11 cellular contexts compared by ENCODE assay signal in genomic region chr1:52402860-52403240, GRCh38. TPM values are rescaled to one million over a fixed set of nuclear protein-coding genes. Genes with fewer than 3 reads are reported as not detected.
DNase-seq lines count a peak whose midpoint lies in the region; ATAC-seq and TF ChIP-seq lines count a peak whose summit lies in the region.
"Had no signal": no experiment of that assay in that cellular context is flagged by ENCODE, and none has a peak within 500 bp of the region (broad histone marks: within the 10 kb centered on the region; RNA-seq: fewer than 3 reads in every experiment).

No MANE protein-coding gene starts in this region.

- POLR2A ChIA-PET in activated naive CD8-positive, alpha-beta T cell treated with anti-CD3 and anti-CD28 coated beads, Interleukin-2, amount 10 ng/mL, durations not matched to agents 7 days and 5 days (lab: Charles Lee): interaction anchor here (3.1 to 3.4 kb wide), 2 partner anchors 150 to 230 kb away, joined by 16 to 32 read pairs; partner anchors contain the start of genes SHISAL2A and TUT4

- no peaks in the 10 kb centered on the region for H3K27me3 ChIP-seq in HUES64 (ENCODE audit: insufficient read depth, low read length)
- H3K27me3 ChIP-seq in left ventricle myocardium inferior (ENCODE audit: low read depth): no peaks in the 10 kb centered on the region
- no peaks in the 10 kb centered on the region for H3K27me3 ChIP-seq in esophagus muscularis mucosa
- H3K27me3 ChIP-seq: upper lobe of right lung had no signal

- 100% methylated on average over 1 of the region's 3 CpGs for WGBS in HUES64
- WGBS in mesodermal cell (ENCODE audit: insufficient coverage in 2 of 2), 2 experiments: no CpG with 5 or more reads among the region's 3 CpGs
- WGBS in esophagus muscularis mucosa: 59% methylated on average over 3 of the region's 3 CpGs

- H3K4me3 ChIP-seq in HUES64 (ENCODE audit: low read length) (peak overlapping the region; percentile 96), mesodermal cell (ENCODE audit: extremely low read depth, insufficient read depth, low read length, poor library complexity, severe bottlenecking) (peak overlapping the region; percentile 67), left ventricle myocardium inferior (no peak overlapping the region), esophagus muscularis mucosa (no peak overlapping the region)

- no peak for TF ChIP-seq EP300 in esophagus muscularis mucosa (IDR thresholded peaks at IDR 0.05)

- H3K27ac Mint-ChIP-seq in activated naive CD8-positive, alpha-beta T cell treated with anti-CD3 and anti-CD28 coated beads, Interleukin-2, amount 10 ng/mL, durations not matched to agents 7 days and 5 days: peak overlapping the region; percentile 100

- peaks cover 49% of the 10 kb centered on the region for H3K36me3 ChIP-seq in HUES64 (ENCODE audit: insufficient read depth, low read length)
- peaks cover 48% of the 10 kb centered on the region for H3K36me3 ChIP-seq in mesodermal cell (ENCODE audit: control insufficient read depth, insufficient read depth, low read length)
- H3K36me3 ChIP-seq in left ventricle myocardium inferior: peaks cover 14% of the 10 kb centered on the region
- H3K36me3 ChIP-seq in esophagus muscularis mucosa: peaks cover 3 to 21% (median 15%) of the 10 kb centered on the region in 4 donors

- peak; percentile 22 for DNase-seq in Caki2 (ENCODE audit: low read depth)
- DNase-seq in activated naive CD8-positive, alpha-beta T cell treated with anti-CD3 and anti-CD28 coated beads, Interleukin-2, amount 10 ng/mL, durations not matched to agents 7 days and 5 days: no peak
- no peak for DNase-seq in left ventricle myocardium inferior
- no peak for DNase-seq in esophagus muscularis mucosa (ENCODE audit: extremely low spot score)
- DNase-seq in NCI-H2081 treated with DMSO at 0.1 percent for 48 hours (lab: John Stamatoyannopoulos, UW): no peak
- DNase-seq in central memory CD4-positive, alpha-beta T cell: no peak
- DNase-seq: kidney, NCI-H1092, upper lobe of right lung had no signal

- H3K36me3 Mint-ChIP-seq in activated naive CD8-positive, alpha-beta T cell treated with anti-CD3 and anti-CD28 coated beads, Interleukin-2, amount 10 ng/mL, durations not matched to agents 7 days and 5 days: peaks cover 32% of the 10 kb centered on the region

- H3K4me1 Mint-ChIP-seq in activated naive CD8-positive, alpha-beta T cell treated with anti-CD3 and anti-CD28 coated beads, Interleukin-2, amount 10 ng/mL, durations not matched to agents 7 days and 5 days: peaks cover 45% of the 10 kb centered on the region

- H3K27me3 Mint-ChIP-seq in activated naive CD8-positive, alpha-beta T cell treated with anti-CD3 and anti-CD28 coated beads, Interleukin-2, amount 10 ng/mL, durations not matched to agents 7 days and 5 days: no peaks in the 10 kb centered on the region

- peaks cover 11% of the 10 kb centered on the region; the same call in 1 of the 2 replicates for H3K4me1 ChIP-seq in HUES64 (ENCODE audit: insufficient read depth, low read length)
- H3K4me1 ChIP-seq in mesodermal cell (ENCODE audit: control insufficient read depth, insufficient read depth, low read length, poor library complexity, severe bottlenecking): peaks cover 12% of the 10 kb centered on the region
- peaks cover 34% of the 10 kb centered on the region for H3K4me1 ChIP-seq in left ventricle myocardium inferior
- peaks cover 16 to 30% (median 25%) of the 10 kb centered on the region in 4 donors for H3K4me1 ChIP-seq in esophagus muscularis mucosa

- H3K4me3 Mint-ChIP-seq in activated naive CD8-positive, alpha-beta T cell treated with anti-CD3 and anti-CD28 coated beads, Interleukin-2, amount 10 ng/mL, durations not matched to agents 7 days and 5 days: peak overlapping the region; percentile 100

- ATAC-seq in activated naive CD8-positive, alpha-beta T cell treated with anti-CD3 and anti-CD28 coated beads, Interleukin-2, amount 10 ng/mL, durations not matched to agents 7 days and 5 days (ENCODE audit: low read depth): no peak

- in situ Hi-C loops in Caki2 (cut with HindIII; ENCODE audit: low pct_unique_long_range_greater_than_20kb, low sequenced_read_pairs): no loop called here

- H3K9ac ChIP-seq in HUES64 (ENCODE audit: low read depth, low read length): peak overlapping the region; percentile 97; the same call in 1 of the 2 replicates

- intact Hi-C loops in left ventricle myocardium inferior (cut with micrococcal nuclease) (no loop called here), esophagus muscularis mucosa (cut with DNase I) (loop anchor here (10.0 kb wide), 1 partner anchor 282 kb away; no protein-coding TSS in a partner anchor)

- H3K9me3 ChIP-seq in HUES64 (ENCODE audit: insufficient read depth, low read depth, low read length) (no peaks in the 10 kb centered on the region), mesodermal cell (ENCODE audit: control insufficient read depth, low read length) (no peaks in the 10 kb centered on the region), left ventricle myocardium inferior (replicated peaks) (no peaks in the 10 kb centered on the region), esophagus muscularis mucosa (no peaks in the 10 kb centered on the region)
- H3K9me3 ChIP-seq: upper lobe of right lung had no signal

- H3K9me3 Mint-ChIP-seq in activated naive CD8-positive, alpha-beta T cell treated with anti-CD3 and anti-CD28 coated beads, Interleukin-2, amount 10 ng/mL, durations not matched to agents 7 days and 5 days: no peaks in the 10 kb centered on the region

- no peak for TF ChIP-seq CTCF in left ventricle myocardium inferior (IDR thresholded peaks at IDR 0.05; ENCODE audit: borderline replicate concordance)
- no peak for TF ChIP-seq CTCF in esophagus muscularis mucosa (IDR thresholded peaks at IDR 0.05)

- no peak for TF ChIP-seq POLR2A in esophagus muscularis mucosa (IDR thresholded peaks at IDR 0.05; ENCODE audit: low read depth)

- H3K27ac ChIP-seq in HUES64 (ENCODE audit: low read depth, low read length) (no peak overlapping the region), mesodermal cell (ENCODE audit: low read depth, low read length, severe bottlenecking) (no peak overlapping the region), left ventricle myocardium inferior (replicated peaks) (no peak overlapping the region), esophagus muscularis mucosa (replicated peaks in 1 of 4) (no peak overlapping the region)
- H3K27ac ChIP-seq: upper lobe of right lung had no signal

RNA-seq across cellular contexts. Expression of gene ORC1, which starts 1.4 kb away (rescaled TPM):
- 13.3 and 18.0 TPM in 2 replicates for total RNA-seq in Caki2 (2014; rRNA removed; shearing (Covaris generic); ENCODE audit: low replicate concordance)
- 45.0 TPM for polyA plus RNA-seq in HUES64 (2013, experiment 1 of 2)
- 36.4 TPM for polyA plus RNA-seq in HUES64 (2013, experiment 2 of 2)
- total RNA-seq in activated naive CD8-positive, alpha-beta T cell treated with anti-CD3 and anti-CD28 coated beads, Interleukin-2, amount 10 ng/mL, durations not matched to agents 7 days and 5 days: 10 to 100 TPM; 25.6 to 25.7 TPM
- 13.9 TPM for polyA plus RNA-seq in mesodermal cell (2013, experiment 1 of 2)
- polyA plus RNA-seq in mesodermal cell (2013, experiment 2 of 2): 14.1 TPM
- total RNA-seq in left ventricle myocardium inferior (0.11 TPM), esophagus muscularis mucosa (1 to 10 TPM in 1 of 4 donors, under 1 TPM in 3; 0.17 to 1.2 (median 0.33) TPM)

RNA-seq across cellular contexts. Expression of gene PRPF38A, which starts 1.6 kb away (rescaled TPM):
- 9.4 and 21.8 TPM in 2 replicates for total RNA-seq in Caki2 (2014; rRNA removed; shearing (Covaris generic); ENCODE audit: low replicate concordance)
- 42.9 TPM for polyA plus RNA-seq in HUES64 (2013, experiment 1 of 2)
- 40.4 TPM for polyA plus RNA-seq in HUES64 (2013, experiment 2 of 2)
- 10 to 100 TPM; 87.1 to 92.1 TPM for total RNA-seq in activated naive CD8-positive, alpha-beta T cell treated with anti-CD3 and anti-CD28 coated beads, Interleukin-2, amount 10 ng/mL, durations not matched to agents 7 days and 5 days
- polyA plus RNA-seq in mesodermal cell (2013, experiment 1 of 2): 37.3 TPM
- polyA plus RNA-seq in mesodermal cell (2013, experiment 2 of 2): 35.3 TPM
- total RNA-seq in left ventricle myocardium inferior (20.5 TPM), esophagus muscularis mucosa (10 to 100 TPM; 10.9 to 21.7 (median 13.7) TPM)

RNA-seq across cellular contexts. Expression of gene CC2D1B, which starts 36.8 kb away (rescaled TPM):
- total RNA-seq in Caki2 (2014; rRNA removed; shearing (Covaris generic); ENCODE audit: low replicate concordance): 24.6 and 34.5 TPM in 2 replicates
- 13.6 TPM for polyA plus RNA-seq in HUES64 (2013, experiment 1 of 2)
- polyA plus RNA-seq in HUES64 (2013, experiment 2 of 2): 12.0 TPM
- 10 to 100 TPM; 69.3 to 75.6 TPM for total RNA-seq in activated naive CD8-positive, alpha-beta T cell treated with anti-CD3 and anti-CD28 coated beads, Interleukin-2, amount 10 ng/mL, durations not matched to agents 7 days and 5 days
- polyA plus RNA-seq in mesodermal cell (2013, experiment 1 of 2): 15.2 TPM
- 14.3 TPM for polyA plus RNA-seq in mesodermal cell (2013, experiment 2 of 2)
- total RNA-seq in left ventricle myocardium inferior (15.3 TPM), esophagus muscularis mucosa (10 to 100 TPM; 19.5 to 30.3 (median 25.1) TPM)

Comparison
In these comparisons a context has a peak if more than half of its experiments do, and no peak if none do; other contexts are left out.
1. H3K4me3 ChIP-seq: peak in HUES64 (single experiment) and mesodermal cell (single experiment); none in left ventricle myocardium inferior (single experiment) and esophagus muscularis mucosa (0 of 4).